In the genomic region with DNA sequence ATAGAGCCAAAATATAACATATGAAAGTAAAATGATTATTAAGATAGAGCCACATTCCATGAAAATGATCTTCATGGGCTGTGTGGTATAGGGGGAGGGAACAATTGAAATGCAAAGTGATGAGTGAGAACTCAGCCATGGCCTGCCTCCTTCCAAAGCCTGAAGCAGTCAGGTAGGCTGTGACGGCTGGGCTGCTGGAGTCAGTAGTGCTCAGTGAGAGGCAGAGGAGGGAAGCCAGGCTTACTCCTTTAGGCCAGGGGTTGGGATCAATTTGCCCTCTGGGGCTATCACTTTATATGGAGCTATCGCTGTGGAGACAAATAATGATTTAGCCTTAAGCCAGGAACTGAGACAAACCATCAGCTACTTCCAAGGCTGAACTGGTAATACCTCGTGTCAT, we compare ENCODE assay signal across 1 cellular context.
TF ChIP-seq lines count a peak whose summit lies in the region.

No MANE protein-coding gene starts in this region.

TF ChIP-seq in GM23338, 12 proteins besides CTCF, POLR2A, EP300 and RAD21:
- TF ChIP-seq, protein P1, sequence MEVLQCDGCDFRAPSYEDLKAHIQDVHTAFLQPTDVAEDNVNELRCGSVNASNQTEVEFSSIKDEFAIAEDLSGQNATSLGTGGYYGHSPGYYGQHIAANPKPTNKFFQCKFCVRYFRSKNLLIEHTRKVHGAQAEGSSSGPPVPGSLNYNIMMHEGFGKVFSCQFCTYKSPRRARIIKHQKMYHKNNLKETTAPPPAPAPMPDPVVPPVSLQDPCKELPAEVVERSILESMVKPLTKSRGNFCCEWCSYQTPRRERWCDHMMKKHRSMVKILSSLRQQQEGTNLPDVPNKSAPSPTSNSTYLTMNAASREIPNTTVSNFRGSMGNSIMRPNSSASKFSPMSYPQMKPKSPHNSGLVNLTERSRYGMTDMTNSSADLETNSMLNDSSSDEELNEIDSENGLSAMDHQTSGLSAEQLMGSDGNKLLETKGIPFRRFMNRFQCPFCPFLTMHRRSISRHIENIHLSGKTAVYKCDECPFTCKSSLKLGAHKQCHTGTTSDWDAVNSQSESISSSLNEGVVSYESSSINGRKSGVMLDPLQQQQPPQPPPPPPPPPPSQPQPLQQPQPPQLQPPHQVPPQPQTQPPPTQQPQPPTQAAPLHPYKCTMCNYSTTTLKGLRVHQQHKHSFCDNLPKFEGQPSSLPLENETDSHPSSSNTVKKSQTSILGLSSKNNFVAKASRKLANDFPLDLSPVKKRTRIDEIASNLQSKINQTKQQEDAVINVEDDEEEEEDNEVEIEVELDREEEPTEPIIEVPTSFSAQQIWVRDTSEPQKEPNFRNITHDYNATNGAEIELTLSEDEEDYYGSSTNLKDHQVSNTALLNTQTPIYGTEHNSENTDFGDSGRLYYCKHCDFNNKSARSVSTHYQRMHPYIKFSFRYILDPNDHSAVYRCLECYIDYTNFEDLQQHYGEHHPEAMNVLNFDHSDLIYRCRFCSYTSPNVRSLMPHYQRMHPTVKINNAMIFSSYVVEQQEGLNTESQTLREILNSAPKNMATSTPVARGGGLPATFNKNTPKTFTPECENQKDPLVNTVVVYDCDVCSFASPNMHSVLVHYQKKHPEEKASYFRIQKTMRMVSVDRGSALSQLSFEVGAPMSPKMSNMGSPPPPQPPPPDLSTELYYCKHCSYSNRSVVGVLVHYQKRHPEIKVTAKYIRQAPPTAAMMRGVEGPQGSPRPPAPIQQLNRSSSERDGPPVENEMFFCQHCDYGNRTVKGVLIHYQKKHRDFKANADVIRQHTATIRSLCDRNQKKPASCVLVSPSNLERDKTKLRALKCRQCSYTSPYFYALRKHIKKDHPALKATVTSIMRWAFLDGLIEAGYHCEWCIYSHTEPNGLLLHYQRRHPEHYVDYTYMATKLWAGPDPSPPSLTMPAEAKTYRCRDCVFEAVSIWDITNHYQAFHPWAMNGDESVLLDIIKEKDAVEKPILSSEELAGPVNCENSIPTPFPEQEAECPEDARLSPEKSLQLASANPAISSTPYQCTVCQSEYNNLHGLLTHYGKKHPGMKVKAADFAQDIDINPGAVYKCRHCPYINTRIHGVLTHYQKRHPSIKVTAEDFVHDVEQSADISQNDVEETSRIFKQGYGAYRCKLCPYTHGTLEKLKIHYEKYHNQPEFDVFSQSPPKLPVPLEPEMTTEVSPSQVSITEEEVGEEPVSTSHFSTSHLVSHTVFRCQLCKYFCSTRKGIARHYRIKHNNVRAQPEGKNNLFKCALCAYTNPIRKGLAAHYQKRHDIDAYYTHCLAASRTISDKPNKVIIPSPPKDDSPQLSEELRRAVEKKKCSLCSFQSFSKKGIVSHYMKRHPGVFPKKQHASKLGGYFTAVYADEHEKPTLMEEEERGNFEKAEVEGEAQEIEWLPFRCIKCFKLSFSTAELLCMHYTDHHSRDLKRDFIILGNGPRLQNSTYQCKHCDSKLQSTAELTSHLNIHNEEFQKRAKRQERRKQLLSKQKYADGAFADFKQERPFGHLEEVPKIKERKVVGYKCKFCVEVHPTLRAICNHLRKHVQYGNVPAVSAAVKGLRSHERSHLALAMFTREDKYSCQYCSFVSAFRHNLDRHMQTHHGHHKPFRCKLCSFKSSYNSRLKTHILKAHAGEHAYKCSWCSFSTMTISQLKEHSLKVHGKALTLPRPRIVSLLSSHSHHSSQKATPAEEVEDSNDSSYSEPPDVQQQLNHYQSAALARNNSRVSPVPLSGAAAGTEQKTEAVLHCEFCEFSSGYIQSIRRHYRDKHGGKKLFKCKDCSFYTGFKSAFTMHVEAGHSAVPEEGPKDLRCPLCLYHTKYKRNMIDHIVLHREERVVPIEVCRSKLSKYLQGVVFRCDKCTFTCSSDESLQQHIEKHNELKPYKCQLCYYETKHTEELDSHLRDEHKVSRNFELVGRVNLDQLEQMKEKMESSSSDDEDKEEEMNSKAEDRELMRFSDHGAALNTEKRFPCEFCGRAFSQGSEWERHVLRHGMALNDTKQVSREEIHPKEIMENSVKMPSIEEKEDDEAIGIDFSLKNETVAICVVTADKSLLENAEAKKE (CRISPR knock-in tag; IDR thresholded peaks at IDR 0.05): no peak
- TF ChIP-seq, protein P2, sequence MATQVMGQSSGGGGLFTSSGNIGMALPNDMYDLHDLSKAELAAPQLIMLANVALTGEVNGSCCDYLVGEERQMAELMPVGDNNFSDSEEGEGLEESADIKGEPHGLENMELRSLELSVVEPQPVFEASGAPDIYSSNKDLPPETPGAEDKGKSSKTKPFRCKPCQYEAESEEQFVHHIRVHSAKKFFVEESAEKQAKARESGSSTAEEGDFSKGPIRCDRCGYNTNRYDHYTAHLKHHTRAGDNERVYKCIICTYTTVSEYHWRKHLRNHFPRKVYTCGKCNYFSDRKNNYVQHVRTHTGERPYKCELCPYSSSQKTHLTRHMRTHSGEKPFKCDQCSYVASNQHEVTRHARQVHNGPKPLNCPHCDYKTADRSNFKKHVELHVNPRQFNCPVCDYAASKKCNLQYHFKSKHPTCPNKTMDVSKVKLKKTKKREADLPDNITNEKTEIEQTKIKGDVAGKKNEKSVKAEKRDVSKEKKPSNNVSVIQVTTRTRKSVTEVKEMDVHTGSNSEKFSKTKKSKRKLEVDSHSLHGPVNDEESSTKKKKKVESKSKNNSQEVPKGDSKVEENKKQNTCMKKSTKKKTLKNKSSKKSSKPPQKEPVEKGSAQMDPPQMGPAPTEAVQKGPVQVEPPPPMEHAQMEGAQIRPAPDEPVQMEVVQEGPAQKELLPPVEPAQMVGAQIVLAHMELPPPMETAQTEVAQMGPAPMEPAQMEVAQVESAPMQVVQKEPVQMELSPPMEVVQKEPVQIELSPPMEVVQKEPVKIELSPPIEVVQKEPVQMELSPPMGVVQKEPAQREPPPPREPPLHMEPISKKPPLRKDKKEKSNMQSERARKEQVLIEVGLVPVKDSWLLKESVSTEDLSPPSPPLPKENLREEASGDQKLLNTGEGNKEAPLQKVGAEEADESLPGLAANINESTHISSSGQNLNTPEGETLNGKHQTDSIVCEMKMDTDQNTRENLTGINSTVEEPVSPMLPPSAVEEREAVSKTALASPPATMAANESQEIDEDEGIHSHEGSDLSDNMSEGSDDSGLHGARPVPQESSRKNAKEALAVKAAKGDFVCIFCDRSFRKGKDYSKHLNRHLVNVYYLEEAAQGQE (IDR thresholded peaks at IDR 0.05; ENCODE audit: unreplicated experiment): no peak
- no peak for TF ChIP-seq EZH2 (IDR thresholded peaks at IDR 0.05; ENCODE audit: low read depth, unreplicated experiment)
